In genomic region chr20:3000852-3001523, GRCh38 we compare ENCODE assay signal across 2 cellular contexts.
TF ChIP-seq lines count a peak whose summit lies in the region.

No MANE protein-coding gene starts in this region.

TF ChIP-seq in GM23338, 12 proteins besides CTCF, POLR2A, EP300 and RAD21:
- TF ChIP-seq ZNF114 (CRISPR knock-in tag; IDR thresholded peaks at IDR 0.05) (no peak), ZNF331 (CRISPR knock-in tag; IDR thresholded peaks at IDR 0.05; ENCODE audit: low read depth) (no peak), EZH2 (IDR thresholded peaks at IDR 0.05; ENCODE audit: low read depth, unreplicated experiment) (no peak), ZNF462 (CRISPR knock-in tag; IDR thresholded peaks at IDR 0.05) (no peak), STAT1 (IDR thresholded peaks at IDR 0.05; ENCODE audit: unreplicated experiment) (no peak), REST (IDR thresholded peaks at IDR 0.05; ENCODE audit: unreplicated experiment) (no peak), JUNB (IDR thresholded peaks at IDR 0.05; ENCODE audit: unreplicated experiment) (no peak), POLR2AphosphoS5 (IDR thresholded peaks at IDR 0.05; ENCODE audit: low read depth) (no peak), EZH2phosphoT487 (IDR thresholded peaks at IDR 0.05; ENCODE audit: unreplicated experiment) (no peak), ETS1 (IDR thresholded peaks at IDR 0.05) (no peak), CREB1 (CRISPR knock-in tag; IDR thresholded peaks at IDR 0.05; ENCODE audit: low read depth) (no peak), NANOG (IDR thresholded peaks at IDR 0.05; ENCODE audit: borderline replicate concordance) (no peak)
TF ChIP-seq in GM23338: peak in this region for 0.

TF ChIP-seq in HepG2, 621 proteins besides CTCF, POLR2A, EP300 and RAD21:
- TF ChIP-seq ZSCAN12 (CRISPR knock-in tag; IDR thresholded peaks at IDR 0.05) (no peak), ZNF576 (CRISPR knock-in tag; IDR thresholded peaks at IDR 0.05) (no peak), STAG1 (CRISPR knock-in tag; IDR thresholded peaks at IDR 0.05) (peak; percentile 30)
